ENCODE assay signal across 25 cellular contexts in genomic region chr12:95908573-95908972, GRCh38. TPM values are rescaled to one million over a fixed set of nuclear protein-coding genes. Genes with fewer than 3 reads are reported as not detected.
A peak's percentile ranks its signal among the peaks of the same experiment; 100 is the strongest.
DNase-seq lines count a peak whose midpoint lies in the region; ATAC-seq and TF ChIP-seq lines count a peak whose summit lies in the region.
"Had no signal": no experiment of that assay in that cellular context is flagged by ENCODE, and none has a peak within 500 bp of the region (broad histone marks: within the 10 kb centered on the region; RNA-seq: fewer than 3 reads in every experiment).

No MANE protein-coding gene starts in this region.

- TF ChIP-seq CTCF in RWPE2 (IDR thresholded peaks at IDR 0.05; ENCODE audit: poor library complexity, severe bottlenecking): no peak
- no peak for TF ChIP-seq CTCF in retinal pigment epithelial cell (conservative IDR thresholded peaks at IDR 0.05; ENCODE audit: low read depth, low read length)
- no peak for TF ChIP-seq CTCF in OCI-LY7 (conservative IDR thresholded peaks at IDR 0.05; ENCODE audit: low read length)

- BruUV-seq in OCI-LY7 (replicated peaks; lab: Mats Ljungman, UMichigan): no TSS peak

- H3K4me1 Mint-ChIP-seq in stimulated activated effector memory CD8-positive, alpha-beta T cell treated with anti-CD3 and anti-CD28 coated beads, Interleukin-12 subunit alpha, Interleukin-12 subunit beta, amount 100 ng/mL, for 72 hours: no peaks in the 10 kb centered on the region
- H3K4me1 Mint-ChIP-seq: CD8-positive, alpha-beta memory T cell had no signal

- H3K9me3 Mint-ChIP-seq in stimulated activated effector memory CD8-positive, alpha-beta T cell treated with anti-CD3 and anti-CD28 coated beads, Interleukin-12 subunit alpha, Interleukin-12 subunit beta, amount 100 ng/mL, for 72 hours: no peaks in the 10 kb centered on the region
- H3K9me3 Mint-ChIP-seq: activated T-helper 1 cell treated with anti-CD3 and anti-CD28 coated beads, Interleukin-12 subunit alpha, Interleukin-12 subunit beta, Interleukin-2, Interleukin-4 antibody, amounts not matched to agents 30 ng/mL and 10 ng/mL and 1 ng/mL, durations not matched to agents 14 hours and 24 hours and 36 hours; stimulated activated naive B cell treated with anti-CD40 and anti-IgM and Interleukin-4, amounts not matched to agents 10 μg/mL and 1 μg/mL and 100 μg/mL, for 72 hours had no signal

- ATAC-seq in RWPE2 (ENCODE audit: low read depth) (peak; percentile 27; the same call in 1 of the 3 replicates), GM21825 (IDR thresholded peaks at IDR 0.05; ENCODE audit: unreplicated experiment) (no peak)
- no peak for ATAC-seq in stimulated activated effector memory CD8-positive, alpha-beta T cell treated with anti-CD3 and anti-CD28 coated beads, Interleukin-12 subunit alpha, Interleukin-12 subunit beta, amount 100 ng/mL, for 72 hours
- ATAC-seq: pancreas; stimulated activated naive B cell treated with anti-CD40 and anti-IgM and Interleukin-4, amounts not matched to agents 10 μg/mL and 1 μg/mL and 100 μg/mL, for 72 hours had no signal

- H3K36me3 ChIP-seq in RWPE2 (ENCODE audit: low read depth) (no peaks in the 10 kb centered on the region), OCI-LY7 (ENCODE audit: insufficient read depth, low read length) (no peaks in the 10 kb centered on the region)
- H3K36me3 ChIP-seq: brain microvascular endothelial cell, pancreas, sigmoid colon, SJCRH30, thyroid gland had no signal

- 0 out of 2 replicates have a peak, but pooled peaks cover 3% of the 10 kb centered on the region for H3K9me2 ChIP-seq in OCI-LY7 (ENCODE audit: insufficient read depth, low read length)

- DNase-seq in ELR (ENCODE audit: low read depth): peak; percentile 43
- no peak for DNase-seq in RWPE2 (ENCODE audit: low spot score)
- peak; percentile 4 for DNase-seq in fibroblast of gingiva (ENCODE audit: low read depth)
- peak; percentile 3 for DNase-seq in retinal pigment epithelial cell (ENCODE audit: low read depth)
- no peak for DNase-seq in stimulated activated effector memory CD8-positive, alpha-beta T cell treated with anti-CD3 and anti-CD28 coated beads, Interleukin-12 subunit alpha, Interleukin-12 subunit beta, amount 100 ng/mL, for 72 hours (ENCODE audit: low spot score in 2 of 2)
- DNase-seq in OCI-LY7 (ENCODE audit: low spot score): no peak
- DNase-seq in GM19238 (ENCODE audit: insufficient read length, low spot score): no peak
- DNase-seq: activated CD4-positive, alpha-beta T cell treated with anti-CD3 and anti-CD28 coated beads for 48 hours; AML-193; brain microvascular endothelial cell; CD8-positive, alpha-beta memory T cell; DMS79; kidney glomerular epithelial cell; MV-4-11; NCI-H187; pancreas; sigmoid colon; SJCRH30; stimulated activated naive B cell treated with anti-CD40 and anti-IgM and Interleukin-4, amounts not matched to agents 10 μg/mL and 1 μg/mL and 100 μg/mL, for 72 hours; thyroid gland had no signal

- POLR2A ChIA-PET in OCI-LY7 (lab: Charles Lee): interaction anchor here (1.0 kb wide), 1 partner anchor 218 kb away, joined by 3 read pairs; no protein-coding TSS in a partner anchor

- H3K9me3 ChIP-seq in RWPE2 (ENCODE audit: severe bottlenecking): no peaks in the 10 kb centered on the region
- H3K9me3 ChIP-seq in OCI-LY7 (ENCODE audit: low read length): no peaks in the 10 kb centered on the region
- H3K9me3 ChIP-seq: pancreas, sigmoid colon, SJCRH30, thyroid gland had no signal

- H3K79me2 ChIP-seq in OCI-LY7 (ENCODE audit: insufficient read depth, low read depth, low read length): no peaks in the 10 kb centered on the region

- H3K4me3 ChIP-seq in RWPE2 (ENCODE audit: severe bottlenecking) (no peak overlapping the region), retinal pigment epithelial cell (ENCODE audit: low read length) (no peak overlapping the region), OCI-LY7 (ENCODE audit: low read depth, low read length, poor library complexity, severe bottlenecking) (no peak overlapping the region)
- H3K4me3 ChIP-seq: coronary artery, pancreas, sigmoid colon, SJCRH30, thyroid gland had no signal

- no peaks in the 10 kb centered on the region for H3K36me3 Mint-ChIP-seq in stimulated activated effector memory CD8-positive, alpha-beta T cell treated with anti-CD3 and anti-CD28 coated beads, Interleukin-12 subunit alpha, Interleukin-12 subunit beta, amount 100 ng/mL, for 72 hours
- H3K36me3 Mint-ChIP-seq: activated naive CD8-positive, alpha-beta T cell; CD8-positive, alpha-beta memory T cell; stimulated activated naive B cell treated with anti-CD40 and anti-IgM and Interleukin-4, amounts not matched to agents 10 μg/mL and 1 μg/mL and 100 μg/mL, for 72 hours had no signal

- intact Hi-C loops in OCI-LY7 (cut with micrococcal nuclease; ENCODE audit: unreplicated experiment): no loop called here

- peaks cover 18% of the 10 kb centered on the region for H3K27me3 ChIP-seq in RWPE2 (ENCODE audit: insufficient read depth, poor library complexity, severe bottlenecking)
- H3K27me3 ChIP-seq: brain microvascular endothelial cell, pancreas, sigmoid colon, thyroid gland had no signal

- H2AFZ ChIP-seq in OCI-LY7 (ENCODE audit: low read length): no peak overlapping the region

- no peak overlapping the region for H3K27ac Mint-ChIP-seq in stimulated activated effector memory CD8-positive, alpha-beta T cell treated with anti-CD3 and anti-CD28 coated beads, Interleukin-12 subunit alpha, Interleukin-12 subunit beta, amount 100 ng/mL, for 72 hours
- H3K27ac Mint-ChIP-seq: activated naive CD8-positive, alpha-beta T cell; activated T-helper 1 cell treated with anti-CD3 and anti-CD28 coated beads, Interleukin-12 subunit alpha, Interleukin-12 subunit beta, Interleukin-2, Interleukin-4 antibody, amounts not matched to agents 30 ng/mL and 10 ng/mL and 1 ng/mL, durations not matched to agents 14 hours and 24 hours and 36 hours; CD8-positive, alpha-beta memory T cell; stimulated activated naive B cell treated with anti-CD40 and anti-IgM and Interleukin-4, amounts not matched to agents 10 μg/mL and 1 μg/mL and 100 μg/mL, for 72 hours had no signal

- no peak overlapping the region for H3K4me2 ChIP-seq in OCI-LY7 (ENCODE audit: low read length)

- H3K27ac ChIP-seq in RWPE2 (ENCODE audit: poor library complexity, severe bottlenecking) (no peak overlapping the region), OCI-LY7 (ENCODE audit: low read depth, low read length, poor library complexity, severe bottlenecking) (no peak overlapping the region)
- H3K27ac ChIP-seq: brain microvascular endothelial cell, coronary artery, HL-60, pancreas, sigmoid colon, SJCRH30, thyroid gland had no signal

- CTCF ChIA-PET in OCI-LY7 (lab: Charles Lee; ENCODE audit: unreplicated experiment): interaction anchor here (0.6 kb wide), 1 partner anchor 169 kb away, joined by 3 read pairs; no protein-coding TSS in a partner anchor

- no peaks in the 10 kb centered on the region for H4K20me1 ChIP-seq in OCI-LY7 (ENCODE audit: insufficient read depth, low read length)

- H3K4me1 ChIP-seq in RWPE2 (ENCODE audit: insufficient read depth, poor library complexity, severe bottlenecking): no peaks in the 10 kb centered on the region
- H3K4me1 ChIP-seq in OCI-LY7 (ENCODE audit: insufficient read depth, low read length, poor library complexity, severe bottlenecking): no peaks in the 10 kb centered on the region
- H3K4me1 ChIP-seq: pancreas, sigmoid colon, SJCRH30, thyroid gland had no signal

- no peak overlapping the region for H3K4me3 Mint-ChIP-seq in stimulated activated effector memory CD8-positive, alpha-beta T cell treated with anti-CD3 and anti-CD28 coated beads, Interleukin-12 subunit alpha, Interleukin-12 subunit beta, amount 100 ng/mL, for 72 hours
- H3K4me3 Mint-ChIP-seq: activated naive CD8-positive, alpha-beta T cell; activated T-helper 1 cell treated with anti-CD3 and anti-CD28 coated beads, Interleukin-12 subunit alpha, Interleukin-12 subunit beta, Interleukin-2, Interleukin-4 antibody, amounts not matched to agents 30 ng/mL and 10 ng/mL and 1 ng/mL, durations not matched to agents 14 hours and 24 hours and 36 hours; CD8-positive, alpha-beta memory T cell; stimulated activated naive B cell treated with anti-CD40 and anti-IgM and Interleukin-4, amounts not matched to agents 10 μg/mL and 1 μg/mL and 100 μg/mL, for 72 hours had no signal

RNA-seq across cellular contexts. Expression of gene CCDC38, which starts 33.8 kb away (rescaled TPM):
- 0.16 and 0.18 TPM in 2 replicates for total RNA-seq in OCI-LY7 (2014; rRNA removed; shearing (Covaris generic))
- 0.99 and 1.5 TPM in 2 replicates for total RNA-seq in OCI-LY7 (2022)
- total RNA-seq: activated T-helper 1 cell treated with anti-CD3 and anti-CD28 coated beads, Interleukin-12 subunit alpha, Interleukin-12 subunit beta, Interleukin-2, Interleukin-4 antibody, amounts not matched to agents 30 ng/mL and 10 ng/mL and 1 ng/mL, durations not matched to agents 14 hours and 24 hours and 36 hours; pancreas; sigmoid colon had no signal

RNA-seq across cellular contexts. Expression of gene AMDHD1, which starts 34.6 kb away (rescaled TPM):
- total RNA-seq in OCI-LY7 (2014; rRNA removed; shearing (Covaris generic)): 0.50 and 0.67 TPM in 2 replicates
- total RNA-seq in OCI-LY7 (2022): 2.6 and 2.8 TPM in 2 replicates
- total RNA-seq: SJCRH30 had no signal

RNA-seq across cellular contexts. Expression of gene SNRPF, which starts 49.8 kb away (rescaled TPM):
- 34.9 and 38.4 TPM in 2 replicates for total RNA-seq in OCI-LY7 (2014; rRNA removed; shearing (Covaris generic))
- total RNA-seq in OCI-LY7 (2022): 43.5 and 53.2 TPM in 2 replicates

Comparison
In these comparisons a context has a peak if more than half of its experiments do, and no peak if none do; other contexts are left out.
1. DNase-seq: peak in ELR (single experiment), fibroblast of gingiva (single experiment) and retinal pigment epithelial cell (single experiment); none in RWPE2 (single experiment), stimulated activated effector memory CD8-positive, alpha-beta T cell treated with anti-CD3 and anti-CD28 coated beads, Interleukin-12 subunit alpha, Interleukin-12 subunit beta, amount 100 ng/mL, for 72 hours (0 of 2), OCI-LY7 (single experiment) and GM19238 (single experiment).